Comparison of ENCODE assay signal across 19 cellular contexts in the genomic region with DNA sequence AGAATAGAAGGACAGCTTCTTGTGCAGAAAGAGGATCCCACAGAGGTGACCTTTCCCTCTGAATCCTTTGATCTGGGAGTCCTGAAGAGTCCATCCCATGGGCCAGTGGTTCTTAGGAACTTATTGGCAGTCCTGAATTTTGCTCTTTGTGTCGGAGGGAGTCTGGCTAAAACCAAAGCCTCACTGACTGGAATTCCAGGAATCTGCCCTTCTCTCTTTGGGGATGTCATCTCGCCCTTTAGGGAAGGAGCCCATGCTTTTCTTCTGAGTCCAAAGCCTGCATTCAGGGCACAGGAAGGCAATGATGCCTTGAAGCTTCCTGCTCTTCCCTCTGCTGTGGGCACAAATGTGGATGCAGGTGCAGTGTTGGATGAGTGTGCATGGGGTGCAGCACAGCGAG. TPM values are rescaled to one million over a fixed set of nuclear protein-coding genes. Genes with fewer than 3 reads are reported as not detected.
DNase-seq lines count a peak whose midpoint lies in the region; ATAC-seq and TF ChIP-seq lines count a peak whose summit lies in the region.
"Had no signal": no experiment of that assay in that cellular context is flagged by ENCODE, and none has a peak within 500 bp of the region (broad histone marks: within the 10 kb centered on the region; RNA-seq: fewer than 3 reads in every experiment).

No MANE protein-coding gene starts in this region.

- H3K79me2 ChIP-seq in H9 (ENCODE audit: insufficient read depth, low read length) (no peaks in the 10 kb centered on the region), neural progenitor cell (ENCODE audit: low read depth) (peaks cover 12% of the 10 kb centered on the region)

- H3K36me3 Mint-ChIP-seq in H9 (ENCODE audit: insufficient read depth in 1 of 3, low read depth in 3 of 3), result no peaks in the 10 kb centered on the region
- H3K36me3 Mint-ChIP-seq in neural progenitor cell, result peaks cover 6% of the 10 kb centered on the region
- H3K36me3 Mint-ChIP-seq: CD8-positive, alpha-beta T cell had no signal

- H3K4me1 Mint-ChIP-seq in H9 (peaks cover 33 to 48% of the 10 kb centered on the region in 2 experiments), neural progenitor cell (peaks cover 35% of the 10 kb centered on the region)

- H3K4me3 Mint-ChIP-seq in H9 (no peak overlapping the region), neural progenitor cell (no peak overlapping the region)
- H3K4me3 Mint-ChIP-seq: CD8-positive, alpha-beta T cell had no signal

- WGBS in H9 (ENCODE audit: extremely low coverage, insufficient read length, low lambda C conversion rate), result no CpG with 5 or more reads among the region's 3 CpGs

- no peak overlapping the region for H2BK5ac ChIP-seq in H9 (ENCODE audit: insufficient read length, low read length)

- H3K36me3 ChIP-seq in neural progenitor cell (no peaks in the 10 kb centered on the region), SJCRH30 (no peaks in the 10 kb centered on the region; the same call in 1 of the 2 replicates)
- H3K36me3 ChIP-seq: BLaER1 had no signal

- H3T11ph ChIP-seq in H9 (ENCODE audit: low read length), result no peak overlapping the region

- no peaks in the 10 kb centered on the region for H3K79me1 ChIP-seq in H9 (ENCODE audit: insufficient read depth, low read depth, low read length, poor library complexity, severe bottlenecking)

- no peak overlapping the region for H2BK20ac ChIP-seq in H9 (ENCODE audit: low read depth, low read length, poor library complexity, severe bottlenecking)

- H3K27me3 ChIP-seq in H9 (ENCODE audit: insufficient read depth, low read length), result no peaks in the 10 kb centered on the region
- no peaks in the 10 kb centered on the region for H3K27me3 ChIP-seq in neural progenitor cell
- H3K27me3 ChIP-seq in SJCRH30, result no peaks in the 10 kb centered on the region
- H3K27me3 ChIP-seq: BLaER1 had no signal

- H3K18ac ChIP-seq in H9 (ENCODE audit: insufficient read length, low read depth, low read length), result no peak overlapping the region

- no peak overlapping the region for H3K4me3 ChIP-seq in neural progenitor cell
- no peak overlapping the region for H3K4me3 ChIP-seq in SJCRH30
- H3K4me3 ChIP-seq: BLaER1 had no signal

- no peaks in the 10 kb centered on the region for H4K20me1 ChIP-seq in H9 (ENCODE audit: control insufficient read depth, insufficient read depth, insufficient read length)
- peaks cover 39% of the 10 kb centered on the region for H4K20me1 ChIP-seq in neural progenitor cell (ENCODE audit: low read depth)
- H4K20me1 ChIP-seq: BLaER1 had no signal

- TF ChIP-seq CTCF in H9 (conservative IDR thresholded peaks at IDR 0.05) (no peak), neural progenitor cell (IDR thresholded peaks at IDR 0.05) (no peak)

- no peak overlapping the region for H2BK12ac ChIP-seq in H9 (ENCODE audit: insufficient read length, low read depth, low read length)

- H4K5ac ChIP-seq in H9 (ENCODE audit: insufficient read length, low read depth, low read length), result no peak overlapping the region

- H3K23me2 ChIP-seq in H9 (ENCODE audit: insufficient read length, low read depth, low read length, poor library complexity, severe bottlenecking), result no peaks in the 10 kb centered on the region

- H3K27ac ChIP-seq in H9 (ENCODE audit: insufficient read length, low read depth, low read length) (no peak overlapping the region), neural progenitor cell (no peak overlapping the region), SJCRH30 (no peak overlapping the region)
- H3K27ac ChIP-seq: BLaER1 had no signal

- no peak overlapping the region for H4K91ac ChIP-seq in H9 (ENCODE audit: insufficient read length, low read depth, low read length)

- no peak overlapping the region for H3K56ac ChIP-seq in H9 (ENCODE audit: insufficient read length, low read depth, low read length)

- H3F3A ChIP-seq in neural progenitor cell (ENCODE audit: low read depth), result peaks cover 31% of the 10 kb centered on the region

- DNase-seq in H9 (no peak), kidney glomerular epithelial cell (lab: John Stamatoyannopoulos, UW) (peak; percentile 63), neural progenitor cell (ENCODE audit: low spot score) (peak; percentile 51), SJCRH30 (no peak), left cardiac atrium (no peak), NCI-H187 treated with DMSO at 0.1 percent for 48 hours (lab: John Stamatoyannopoulos, UW) (no peak)
- DNase-seq: Calu3; CD8-positive, alpha-beta T cell; KG1; MV-4-11; NCI-H1694 treated with DMSO at 0.1 percent for 48 hours; NCI-H2107; NCI-H226; NCI-H524; NCI-H82; SHP77 treated with DMSO at 0.1 percent for 48 hours had no signal

- no peak overlapping the region for H3K23ac ChIP-seq in H9 (ENCODE audit: insufficient read length, low read depth, low read length)

- peaks cover 5% of the 10 kb centered on the region for H3K27me3 Mint-ChIP-seq in H9 (ENCODE audit: low read depth)
- H3K27me3 Mint-ChIP-seq in neural progenitor cell (ENCODE audit: insufficient read depth, low read depth), result no peaks in the 10 kb centered on the region

- ATAC-seq in left cardiac atrium (no peak), esophagus mucosa (no peak)
- ATAC-seq: CD8-positive, alpha-beta T cell had no signal

- no peak overlapping the region for H2BK15ac ChIP-seq in H9 (ENCODE audit: low read depth, low read length)

- H3K9ac ChIP-seq in H9 (ENCODE audit: extremely low read depth, insufficient read length, low read length) (no peak overlapping the region), neural progenitor cell (no peak overlapping the region)
- H3K9ac ChIP-seq: BLaER1 had no signal

- no peak overlapping the region for H2AK5ac ChIP-seq in H9 (ENCODE audit: insufficient read length, low read length)

- intact Hi-C loops in left cardiac atrium (cut with DNase I), result no loop called here

- H3K14ac ChIP-seq in H9 (ENCODE audit: insufficient read depth, low read length), result peak overlapping the region; percentile 63; the same call in 1 of the 2 replicates

- H3K4me1 ChIP-seq in H9 (ENCODE audit: insufficient read depth, low read length) (peaks cover 14% of the 10 kb centered on the region; the same call in 1 of the 2 replicates), neural progenitor cell (peaks cover 49% of the 10 kb centered on the region), SJCRH30 (peaks cover 34% of the 10 kb centered on the region)
- H3K4me1 ChIP-seq: BLaER1 had no signal

- no peak overlapping the region for H2AFZ ChIP-seq in H9 (ENCODE audit: low read length)
- H2AFZ ChIP-seq in neural progenitor cell (replicated peaks), result no peak overlapping the region

- no peak overlapping the region for H4K8ac ChIP-seq in H9 (replicated peaks; ENCODE audit: insufficient read length, low read depth, low read length)

- no peak overlapping the region for H3K27ac Mint-ChIP-seq in H9
- H3K27ac Mint-ChIP-seq in neural progenitor cell, result peak overlapping the region; percentile 31
- H3K27ac Mint-ChIP-seq: CD8-positive, alpha-beta T cell had no signal

- H3K9me3 Mint-ChIP-seq in H9, result no peaks in the 10 kb centered on the region
- no peaks in the 10 kb centered on the region for H3K9me3 Mint-ChIP-seq in neural progenitor cell
- H3K9me3 Mint-ChIP-seq: CD8-positive, alpha-beta T cell had no signal

- H3K4me2 ChIP-seq in H9 (ENCODE audit: insufficient read depth, insufficient read length, low read length) (no peak overlapping the region), neural progenitor cell (peak overlapping the region; percentile 12)
- H3K4me2 ChIP-seq: BLaER1 had no signal

- H2BK120ac ChIP-seq in H9 (ENCODE audit: low read depth, low read length, poor library complexity, severe bottlenecking), result no peak overlapping the region

- H3K4ac ChIP-seq in H9 (ENCODE audit: low read depth, low read length), result no peak overlapping the region

- H3K9me3 ChIP-seq in H9 (ENCODE audit: control insufficient read depth, low read depth, low read length), result no peaks in the 10 kb centered on the region
- H3K9me3 ChIP-seq in neural progenitor cell (ENCODE audit: low read depth), result no peaks in the 10 kb centered on the region
- no peaks in the 10 kb centered on the region for H3K9me3 ChIP-seq in SJCRH30 (replicated peaks)
- H3K9me3 ChIP-seq: BLaER1 had no signal

RNA-seq across cellular contexts. Expression of a gene that starts 45.6 kb away (rescaled TPM):
- total RNA-seq in H9 (2021), result 1.3 and 1.4 TPM in 2 replicates
- total RNA-seq in neural progenitor cell (ENCODE audit: low replicate concordance), result 4.3 and 7.2 TPM in 2 replicates
- total RNA-seq in SJCRH30 (2014; rRNA removed; shearing (Covaris generic)), result 13.1 and 15.1 TPM in 2 replicates
- 10 to 100 TPM; 13.8 to 14.4 TPM for total RNA-seq in left cardiac atrium
- 0.28 TPM for total RNA-seq in esophagus mucosa
- total RNA-seq: Calu3; CD8-positive, alpha-beta T cell; HT-29 had no signal

Comparison
In these comparisons a context has a peak if more than half of its experiments do, and no peak if none do; other contexts are left out.
1. DNase-seq: peak in kidney glomerular epithelial cell (single experiment) and neural progenitor cell (single experiment); none in H9 (single experiment), SJCRH30 (0 of 2), left cardiac atrium (single experiment) and NCI-H187 treated with DMSO at 0.1 percent for 48 hours (single experiment).